10 cellular contexts compared by ENCODE assay signal in genomic region chr4:47031713-47032404, GRCh38. TPM values are rescaled to one million over a fixed set of nuclear protein-coding genes. Genes with fewer than 3 reads are reported as not detected.
DNase-seq lines count a peak whose midpoint lies in the region; ATAC-seq and TF ChIP-seq lines count a peak whose summit lies in the region.
"Had no signal": no experiment of that assay in that cellular context is flagged by ENCODE, and none has a peak within 500 bp of the region (broad histone marks: within the 10 kb centered on the region; RNA-seq: fewer than 3 reads in every experiment).

No MANE protein-coding gene starts in this region.

- DNase-seq in CD14-positive monocyte (ENCODE audit: low spot score) (no peak), HFFc6 (no peak), right atrium auricular region (ENCODE audit: low spot score) (no peak), gastrocnemius medialis (no peak), SKM-1 treated with dmso at 0.1 percent for 144 hours (lab: John Stamatoyannopoulos, UW; ENCODE audit: unreplicated experiment) (no peak), HEK293T (ENCODE audit: extremely low spot score) (no peak)
- peak in 1 of 2 donors; percentile 2 for DNase-seq in activated naive CD4-positive, alpha-beta T cell treated with anti-CD3 and anti-CD28 coated beads, Interleukin-2, amount 50 U/mL, for 72 hours (ENCODE audit: low spot score in 2 of 2)

- in situ Hi-C loops in gastrocnemius medialis (cut with MboI; ENCODE audit: low sequenced_read_pairs in 4 of 4), result no loop called here

- H3K9me3 Mint-ChIP-seq in CD14-positive monocyte, result peaks cover 0 to 5% (median 2%) of the 10 kb centered on the region in 7 donors
- no peaks in the 10 kb centered on the region for H3K9me3 Mint-ChIP-seq in HFFc6
- H3K9me3 Mint-ChIP-seq in activated naive CD4-positive, alpha-beta T cell treated with anti-CD3 and anti-CD28 coated beads, Interleukin-2, amount 50 U/mL, for 72 hours, result no peaks in the 10 kb centered on the region

- H3K27ac ChIP-seq in right atrium auricular region (peak overlapping the region; percentile 70 to 71), gastrocnemius medialis (no peak overlapping the region)

- H3K4me1 Mint-ChIP-seq in CD14-positive monocyte (peaks cover 22% of the 10 kb centered on the region), HFFc6 (ENCODE audit: low read depth) (no peaks in the 10 kb centered on the region)

- H3K4me3 Mint-ChIP-seq in CD14-positive monocyte (peak overlapping the region; percentile 2 to 84), HFFc6 (peak overlapping the region; percentile 0; the same call in 1 of the 2 replicates)

- peak overlapping the region; percentile 51 to 58 for H3K4me3 ChIP-seq in right atrium auricular region
- H3K4me3 ChIP-seq in gastrocnemius medialis, result peak overlapping the region in 3 of 4 donors; percentile 25 to 29 (median 27)

- POLR2A ChIA-PET in HEK293T (lab: Yijun Ruan, JAX), result no interaction called here

- H3K27ac Mint-ChIP-seq in CD14-positive monocyte, result no peak overlapping the region
- H3K27ac Mint-ChIP-seq in HFFc6, result no peak overlapping the region
- no peak overlapping the region for H3K27ac Mint-ChIP-seq in activated naive CD4-positive, alpha-beta T cell treated with anti-CD3 and anti-CD28 coated beads, Interleukin-2, amount 50 U/mL, for 72 hours

- no peaks in the 10 kb centered on the region for H3K36me3 ChIP-seq in right atrium auricular region
- H3K36me3 ChIP-seq in gastrocnemius medialis, result no peaks in the 10 kb centered on the region

- H3K9me3 ChIP-seq in right atrium auricular region (no peaks in the 10 kb centered on the region), gastrocnemius medialis (no peaks in the 10 kb centered on the region)

- H3K36me3 Mint-ChIP-seq in CD14-positive monocyte, result peaks cover 0 to 3% of the 10 kb centered on the region in 2 donors
- no peaks in the 10 kb centered on the region for H3K36me3 Mint-ChIP-seq in HFFc6 (ENCODE audit: low read depth)
- no peaks in the 10 kb centered on the region for H3K36me3 Mint-ChIP-seq in activated naive CD4-positive, alpha-beta T cell treated with anti-CD3 and anti-CD28 coated beads, Interleukin-2, amount 50 U/mL, for 72 hours

- intact Hi-C loops in CD14-positive monocyte (cut with micrococcal nuclease) (no loop called here), gastrocnemius medialis (cut with DNase I; ENCODE audit: low total_unique reads) (no loop called here)

- H3K27me3 ChIP-seq in right atrium auricular region (no peaks in the 10 kb centered on the region), gastrocnemius medialis (peaks cover 14 to 15% (median 14%) of the 10 kb centered on the region in 3 donors)

- TF ChIP-seq POLR2A in gastrocnemius medialis (IDR thresholded peaks at IDR 0.05), result no peak

- CTCF ChIA-PET in HEK293T (lab: Yijun Ruan, JAX), result interaction anchor here (0.7 to 1.5 kb wide), 3 partner anchors 10 to 100 kb away, joined by 3 to 5 read pairs (median 3); no protein-coding TSS in a partner anchor

- H3K27me3 Mint-ChIP-seq in CD14-positive monocyte (ENCODE audit: low read depth in 3 of 3) (peaks cover 40 to 48% (median 43%) of the 10 kb centered on the region in 3 donors), HFFc6 (ENCODE audit: insufficient read depth) (peaks cover 7% of the 10 kb centered on the region)

- H3K4me1 ChIP-seq in right atrium auricular region, result no peaks in the 10 kb centered on the region
- H3K4me1 ChIP-seq in gastrocnemius medialis, result no peaks in the 10 kb centered on the region

- no peak for TF ChIP-seq CTCF in CD14-positive monocyte (IDR thresholded peaks at IDR 0.05)
- no peak for TF ChIP-seq CTCF in HFFc6 (IDR thresholded peaks at IDR 0.05)
- no peak for TF ChIP-seq CTCF in right atrium auricular region (IDR thresholded peaks at IDR 0.05)
- no peak for TF ChIP-seq CTCF in gastrocnemius medialis (IDR thresholded peaks at IDR 0.05 in 4 of 5, conservative IDR thresholded peaks at IDR 0.05 in 1 of 5)

- ATAC-seq in activated naive CD4-positive, alpha-beta T cell treated with anti-CD3 and anti-CD28 coated beads, Interleukin-2, amount 50 U/mL, for 72 hours, result peak; percentile 44 to 58
- ATAC-seq in gastrocnemius medialis (no peak), GM21515 (IDR thresholded peaks at IDR 0.05; ENCODE audit: unreplicated experiment) (no peak)
- ATAC-seq: HCT116 had no signal

TF ChIP-seq in HEK293T, 16 proteins besides CTCF, POLR2A, EP300 and RAD21:
- TF ChIP-seq L3MBTL2 (conservative IDR thresholded peaks at IDR 0.05) (no peak), CTBP1 (IDR thresholded peaks at IDR 0.05; ENCODE audit: borderline replicate concordance) (no peak), BHLHE40 (IDR thresholded peaks at IDR 0.05; ENCODE audit: borderline replicate concordance) (no peak), SP1 (IDR thresholded peaks at IDR 0.05) (no peak), FOXK2 (IDR thresholded peaks at IDR 0.05) (no peak), PKNOX1 (IDR thresholded peaks at IDR 0.05) (no peak), NFRKB (IDR thresholded peaks at IDR 0.05) (no peak), FOXM1 (IDR thresholded peaks at IDR 0.05; ENCODE audit: borderline replicate concordance) (no peak), FOXA1 (IDR thresholded peaks at IDR 0.05) (no peak), ZNF384 (IDR thresholded peaks at IDR 0.05) (no peak), HDGF (IDR thresholded peaks at IDR 0.05; ENCODE audit: borderline replicate concordance) (no peak), TARDBP (IDR thresholded peaks at IDR 0.05) (no peak), SUZ12 (IDR thresholded peaks at IDR 0.05) (no peak), ELF4 (IDR thresholded peaks at IDR 0.05) (no peak), LEF1 (IDR thresholded peaks at IDR 0.05; ENCODE audit: borderline replicate concordance) (no peak), ARNT (IDR thresholded peaks at IDR 0.05) (no peak)

RNA-seq across cellular contexts. Expression of gene GABRB1, which starts 0.5 kb away (rescaled TPM):
- not detected for polyA plus RNA-seq in CD14-positive monocyte
- total RNA-seq in HFFc6 (2021; fragmentation: NEBNext Ultra II Directional; extraction: Animal tissue kit (Norgen Biotek cat#: 25700)), result not detected
- not detected for total RNA-seq in activated naive CD4-positive, alpha-beta T cell treated with anti-CD3 and anti-CD28 coated beads, Interleukin-2, amount 50 U/mL, for 72 hours
- total RNA-seq in right atrium auricular region, result 1 to 10 TPM; 1.1 to 2.6 TPM
- not detected for total RNA-seq in gastrocnemius medialis
- total RNA-seq: dermis microvascular lymphatic vessel endothelial cell had no signal

RNA-seq across cellular contexts. Expression of gene GABRA4, which starts 38.5 kb away (rescaled TPM):
- not detected for polyA plus RNA-seq in CD14-positive monocyte
- total RNA-seq in HFFc6 (2021; fragmentation: NEBNext Ultra II Directional; extraction: Animal tissue kit (Norgen Biotek cat#: 25700)), result not detected
- not detected for total RNA-seq in activated naive CD4-positive, alpha-beta T cell treated with anti-CD3 and anti-CD28 coated beads, Interleukin-2, amount 50 U/mL, for 72 hours
- total RNA-seq in right atrium auricular region (1 to 10 TPM in 1 of 2 donors, under 1 TPM in 1; 0.55 to 1.0 TPM), gastrocnemius medialis (under 1 TPM in 1 of 4 donors, not detected in 3; 0.02 TPM)
- total RNA-seq: dermis microvascular lymphatic vessel endothelial cell had no signal

Comparison
In these comparisons a context has a peak if more than half of its experiments do, and no peak if none do; other contexts are left out.
1. ATAC-seq: peak in activated naive CD4-positive, alpha-beta T cell treated with anti-CD3 and anti-CD28 coated beads, Interleukin-2, amount 50 U/mL, for 72 hours (2 of 2); none in gastrocnemius medialis (0 of 2) and GM21515 (single experiment).
2. H3K27ac ChIP-seq: peak in right atrium auricular region (2 of 2); none in gastrocnemius medialis (0 of 4).